1 cellular context compared by ENCODE assay signal in genomic region chr5:104652271-104652861, GRCh38.
TF ChIP-seq lines count a peak whose summit lies in the region.

No MANE protein-coding gene starts in this region.

TF ChIP-seq in H1, 55 proteins besides CTCF, POLR2A, EP300 and RAD21 (continued from another document):
- no peak for TF ChIP-seq EGR1 (IDR thresholded peaks at IDR 0.05; ENCODE audit: borderline replicate concordance, low read depth, low read length)
- TF ChIP-seq, protein P1, sequence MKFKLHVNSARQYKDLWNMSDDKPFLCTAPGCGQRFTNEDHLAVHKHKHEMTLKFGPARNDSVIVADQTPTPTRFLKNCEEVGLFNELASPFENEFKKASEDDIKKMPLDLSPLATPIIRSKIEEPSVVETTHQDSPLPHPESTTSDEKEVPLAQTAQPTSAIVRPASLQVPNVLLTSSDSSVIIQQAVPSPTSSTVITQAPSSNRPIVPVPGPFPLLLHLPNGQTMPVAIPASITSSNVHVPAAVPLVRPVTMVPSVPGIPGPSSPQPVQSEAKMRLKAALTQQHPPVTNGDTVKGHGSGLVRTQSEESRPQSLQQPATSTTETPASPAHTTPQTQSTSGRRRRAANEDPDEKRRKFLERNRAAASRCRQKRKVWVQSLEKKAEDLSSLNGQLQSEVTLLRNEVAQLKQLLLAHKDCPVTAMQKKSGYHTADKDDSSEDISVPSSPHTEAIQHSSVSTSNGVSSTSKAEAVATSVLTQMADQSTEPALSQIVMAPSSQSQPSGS (IDR thresholded peaks at IDR 0.05; ENCODE audit: low read length), result no peak
- TF ChIP-seq SRF (IDR thresholded peaks at IDR 0.05; ENCODE audit: low read depth, low read length), result no peak
